ENCODE assay signal across 2 cellular contexts in the genomic region with DNA sequence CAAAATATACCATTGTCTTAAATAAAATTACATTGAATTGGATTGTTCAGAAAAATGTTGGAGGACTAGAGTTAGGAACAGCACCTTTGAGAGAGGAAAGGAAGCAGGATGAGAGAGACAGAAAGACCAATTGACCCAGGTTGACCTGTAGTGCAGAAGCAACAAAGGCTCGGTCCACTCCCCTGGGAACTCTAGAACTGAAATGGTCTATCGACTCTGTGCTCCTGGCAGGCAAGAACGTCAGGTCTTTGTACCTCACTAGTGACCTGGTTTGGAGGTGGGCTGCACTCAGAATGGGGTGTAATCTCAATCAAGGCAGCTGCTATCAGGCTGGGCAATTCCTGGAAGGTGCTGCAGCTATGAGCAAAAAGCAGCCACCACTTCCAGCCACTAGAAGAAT.
TF ChIP-seq lines count a peak whose summit lies in the region.

No MANE protein-coding gene starts in this region.

TF ChIP-seq in GM23338, 12 proteins besides CTCF, POLR2A, EP300 and RAD21 (continued from another document):
- TF ChIP-seq EZH2 (IDR thresholded peaks at IDR 0.05; ENCODE audit: low read depth, unreplicated experiment) (no peak), JUNB (IDR thresholded peaks at IDR 0.05; ENCODE audit: unreplicated experiment) (no peak), NANOG (IDR thresholded peaks at IDR 0.05; ENCODE audit: borderline replicate concordance) (no peak), ZNF114 (CRISPR knock-in tag; IDR thresholded peaks at IDR 0.05) (no peak)
- TF ChIP-seq, protein P1, sequence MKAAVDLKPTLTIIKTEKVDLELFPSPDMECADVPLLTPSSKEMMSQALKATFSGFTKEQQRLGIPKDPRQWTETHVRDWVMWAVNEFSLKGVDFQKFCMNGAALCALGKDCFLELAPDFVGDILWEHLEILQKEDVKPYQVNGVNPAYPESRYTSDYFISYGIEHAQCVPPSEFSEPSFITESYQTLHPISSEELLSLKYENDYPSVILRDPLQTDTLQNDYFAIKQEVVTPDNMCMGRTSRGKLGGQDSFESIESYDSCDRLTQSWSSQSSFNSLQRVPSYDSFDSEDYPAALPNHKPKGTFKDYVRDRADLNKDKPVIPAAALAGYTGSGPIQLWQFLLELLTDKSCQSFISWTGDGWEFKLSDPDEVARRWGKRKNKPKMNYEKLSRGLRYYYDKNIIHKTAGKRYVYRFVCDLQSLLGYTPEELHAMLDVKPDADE (IDR thresholded peaks at IDR 0.05) = no peak

TF ChIP-seq in H1, 55 proteins besides CTCF, POLR2A, EP300 and RAD21 (continued from another document):
- TF ChIP-seq SP1 (IDR thresholded peaks at IDR 0.05; ENCODE audit: low read depth, low read length) (no peak), BACH1 (IDR thresholded peaks at IDR 0.05; ENCODE audit: low read length) (no peak), EZH2 (IDR thresholded peaks at IDR 0.05; ENCODE audit: low read depth, low read length, severe bottlenecking) (no peak), TAF7 (optimal IDR thresholded peaks at IDR 0.05; ENCODE audit: borderline replicate concordance, low read depth, low read length) (no peak), SP4 (IDR thresholded peaks at IDR 0.05; ENCODE audit: low read length) (no peak)
- TF ChIP-seq, protein P2, sequence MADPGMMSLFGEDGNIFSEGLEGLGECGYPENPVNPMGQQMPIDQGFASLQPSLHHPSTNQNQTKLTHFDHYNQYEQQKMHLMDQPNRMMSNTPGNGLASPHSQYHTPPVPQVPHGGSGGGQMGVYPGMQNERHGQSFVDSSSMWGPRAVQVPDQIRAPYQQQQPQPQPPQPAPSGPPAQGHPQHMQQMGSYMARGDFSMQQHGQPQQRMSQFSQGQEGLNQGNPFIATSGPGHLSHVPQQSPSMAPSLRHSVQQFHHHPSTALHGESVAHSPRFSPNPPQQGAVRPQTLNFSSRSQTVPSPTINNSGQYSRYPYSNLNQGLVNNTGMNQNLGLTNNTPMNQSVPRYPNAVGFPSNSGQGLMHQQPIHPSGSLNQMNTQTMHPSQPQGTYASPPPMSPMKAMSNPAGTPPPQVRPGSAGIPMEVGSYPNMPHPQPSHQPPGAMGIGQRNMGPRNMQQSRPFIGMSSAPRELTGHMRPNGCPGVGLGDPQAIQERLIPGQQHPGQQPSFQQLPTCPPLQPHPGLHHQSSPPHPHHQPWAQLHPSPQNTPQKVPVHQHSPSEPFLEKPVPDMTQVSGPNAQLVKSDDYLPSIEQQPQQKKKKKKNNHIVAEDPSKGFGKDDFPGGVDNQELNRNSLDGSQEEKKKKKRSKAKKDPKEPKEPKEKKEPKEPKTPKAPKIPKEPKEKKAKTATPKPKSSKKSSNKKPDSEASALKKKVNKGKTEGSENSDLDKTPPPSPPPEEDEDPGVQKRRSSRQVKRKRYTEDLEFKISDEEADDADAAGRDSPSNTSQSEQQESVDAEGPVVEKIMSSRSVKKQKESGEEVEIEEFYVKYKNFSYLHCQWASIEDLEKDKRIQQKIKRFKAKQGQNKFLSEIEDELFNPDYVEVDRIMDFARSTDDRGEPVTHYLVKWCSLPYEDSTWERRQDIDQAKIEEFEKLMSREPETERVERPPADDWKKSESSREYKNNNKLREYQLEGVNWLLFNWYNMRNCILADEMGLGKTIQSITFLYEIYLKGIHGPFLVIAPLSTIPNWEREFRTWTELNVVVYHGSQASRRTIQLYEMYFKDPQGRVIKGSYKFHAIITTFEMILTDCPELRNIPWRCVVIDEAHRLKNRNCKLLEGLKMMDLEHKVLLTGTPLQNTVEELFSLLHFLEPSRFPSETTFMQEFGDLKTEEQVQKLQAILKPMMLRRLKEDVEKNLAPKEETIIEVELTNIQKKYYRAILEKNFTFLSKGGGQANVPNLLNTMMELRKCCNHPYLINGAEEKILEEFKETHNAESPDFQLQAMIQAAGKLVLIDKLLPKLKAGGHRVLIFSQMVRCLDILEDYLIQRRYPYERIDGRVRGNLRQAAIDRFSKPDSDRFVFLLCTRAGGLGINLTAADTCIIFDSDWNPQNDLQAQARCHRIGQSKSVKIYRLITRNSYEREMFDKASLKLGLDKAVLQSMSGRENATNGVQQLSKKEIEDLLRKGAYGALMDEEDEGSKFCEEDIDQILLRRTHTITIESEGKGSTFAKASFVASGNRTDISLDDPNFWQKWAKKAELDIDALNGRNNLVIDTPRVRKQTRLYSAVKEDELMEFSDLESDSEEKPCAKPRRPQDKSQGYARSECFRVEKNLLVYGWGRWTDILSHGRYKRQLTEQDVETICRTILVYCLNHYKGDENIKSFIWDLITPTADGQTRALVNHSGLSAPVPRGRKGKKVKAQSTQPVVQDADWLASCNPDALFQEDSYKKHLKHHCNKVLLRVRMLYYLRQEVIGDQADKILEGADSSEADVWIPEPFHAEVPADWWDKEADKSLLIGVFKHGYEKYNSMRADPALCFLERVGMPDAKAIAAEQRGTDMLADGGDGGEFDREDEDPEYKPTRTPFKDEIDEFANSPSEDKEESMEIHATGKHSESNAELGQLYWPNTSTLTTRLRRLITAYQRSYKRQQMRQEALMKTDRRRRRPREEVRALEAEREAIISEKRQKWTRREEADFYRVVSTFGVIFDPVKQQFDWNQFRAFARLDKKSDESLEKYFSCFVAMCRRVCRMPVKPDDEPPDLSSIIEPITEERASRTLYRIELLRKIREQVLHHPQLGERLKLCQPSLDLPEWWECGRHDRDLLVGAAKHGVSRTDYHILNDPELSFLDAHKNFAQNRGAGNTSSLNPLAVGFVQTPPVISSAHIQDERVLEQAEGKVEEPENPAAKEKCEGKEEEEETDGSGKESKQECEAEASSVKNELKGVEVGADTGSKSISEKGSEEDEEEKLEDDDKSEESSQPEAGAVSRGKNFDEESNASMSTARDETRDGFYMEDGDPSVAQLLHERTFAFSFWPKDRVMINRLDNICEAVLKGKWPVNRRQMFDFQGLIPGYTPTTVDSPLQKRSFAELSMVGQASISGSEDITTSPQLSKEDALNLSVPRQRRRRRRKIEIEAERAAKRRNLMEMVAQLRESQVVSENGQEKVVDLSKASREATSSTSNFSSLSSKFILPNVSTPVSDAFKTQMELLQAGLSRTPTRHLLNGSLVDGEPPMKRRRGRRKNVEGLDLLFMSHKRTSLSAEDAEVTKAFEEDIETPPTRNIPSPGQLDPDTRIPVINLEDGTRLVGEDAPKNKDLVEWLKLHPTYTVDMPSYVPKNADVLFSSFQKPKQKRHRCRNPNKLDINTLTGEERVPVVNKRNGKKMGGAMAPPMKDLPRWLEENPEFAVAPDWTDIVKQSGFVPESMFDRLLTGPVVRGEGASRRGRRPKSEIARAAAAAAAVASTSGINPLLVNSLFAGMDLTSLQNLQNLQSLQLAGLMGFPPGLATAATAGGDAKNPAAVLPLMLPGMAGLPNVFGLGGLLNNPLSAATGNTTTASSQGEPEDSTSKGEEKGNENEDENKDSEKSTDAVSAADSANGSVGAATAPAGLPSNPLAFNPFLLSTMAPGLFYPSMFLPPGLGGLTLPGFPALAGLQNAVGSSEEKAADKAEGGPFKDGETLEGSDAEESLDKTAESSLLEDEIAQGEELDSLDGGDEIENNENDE (IDR thresholded peaks at IDR 0.05; ENCODE audit: insufficient replicate concordance, low read length) = no peak
- TF ChIP-seq, protein P3, sequence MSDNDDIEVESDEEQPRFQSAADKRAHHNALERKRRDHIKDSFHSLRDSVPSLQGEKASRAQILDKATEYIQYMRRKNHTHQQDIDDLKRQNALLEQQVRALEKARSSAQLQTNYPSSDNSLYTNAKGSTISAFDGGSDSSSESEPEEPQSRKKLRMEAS (IDR thresholded peaks at IDR 0.05) = no peak
- TF ChIP-seq, protein P4, sequence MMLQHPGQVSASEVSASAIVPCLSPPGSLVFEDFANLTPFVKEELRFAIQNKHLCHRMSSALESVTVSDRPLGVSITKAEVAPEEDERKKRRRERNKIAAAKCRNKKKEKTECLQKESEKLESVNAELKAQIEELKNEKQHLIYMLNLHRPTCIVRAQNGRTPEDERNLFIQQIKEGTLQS (IDR thresholded peaks at IDR 0.05; ENCODE audit: insufficient read depth, low read depth, low read length) = no peak
